ENCODE assay signal across 8 cellular contexts in genomic region chr1:110209715-110210603, GRCh38. TPM values are rescaled to one million over a fixed set of nuclear protein-coding genes. Genes with fewer than 3 reads are reported as not detected.
DNase-seq lines count a peak whose midpoint lies in the region; ATAC-seq and TF ChIP-seq lines count a peak whose summit lies in the region.

Gene KCNC4, plus strand, starts transcription at chr1:110210314. Its CDS starts 1,186 bp downstream, at chr1:110211500.

- H3K4me3 ChIP-seq in colonic mucosa = peak within 1 kb of the TSS; percentile 80

- H3K9me3 ChIP-seq in colonic mucosa = no peaks in the 10 kb centered on the region

- H3K4me1 ChIP-seq in colonic mucosa = no peaks in the 10 kb centered on the region

- DNase-seq in AG08395 (ENCODE audit: low spot score) = peak; percentile 93
- peak; percentile 65 for DNase-seq in NCI-H460 (ENCODE audit: extremely low read depth, low read depth)
- peak; percentile 91 for DNase-seq in activated CD4-positive, alpha-beta T cell treated with anti-CD3 and anti-CD28 coated beads for 48 hours
- peak; percentile 90 for DNase-seq in colonic mucosa
- peak; percentile 92 to 93 for DNase-seq in left colon
- peak; percentile 84 to 88 for DNase-seq in stimulated activated CD4-positive, alpha-beta T cell treated with anti-CD3 and anti-CD28 coated beads, Interleukin-1b, Interleukin-23, amount 100 ng/mL, for 4 hours (ENCODE audit: low read depth in 2 of 2)

- peak within 1 kb of the TSS; percentile 62 for H3K27ac ChIP-seq in colonic mucosa

- H3K27me3 ChIP-seq in colonic mucosa = no peaks in the 10 kb centered on the region

- intact Hi-C loops in colonic mucosa (cut with DNase I) (loop anchor here (10.0 kb wide), 1 partner anchor 285 kb away; no protein-coding TSS in a partner anchor), left colon (cut with DNase I, micrococcal nuclease) (loop anchor here (2.0 to 10.0 kb wide), 3 partner anchors 102 to 255 kb away; no protein-coding TSS in a partner anchor)

- ATAC-seq in GM18907 (IDR thresholded peaks at IDR 0.05; ENCODE audit: unreplicated experiment) = peak; percentile 88
- peak; percentile 85 for ATAC-seq in HG03139 (IDR thresholded peaks at IDR 0.05; ENCODE audit: unreplicated experiment)
- ATAC-seq in left colon = peak; percentile 86

- peak within 1 kb of the TSS; percentile 79 to 88 for H3K9ac ChIP-seq in colonic mucosa (ENCODE audit: low read depth in 2 of 2, low read length in 2 of 2)

- no peaks in the 10 kb centered on the region for H3K36me3 ChIP-seq in colonic mucosa

- no peak for TF ChIP-seq CTCF in colonic mucosa (IDR thresholded peaks at IDR 0.05)

RNA-seq across cellular contexts. Expression of gene KCNC4, which starts in this region (rescaled TPM):
- total RNA-seq in NCI-H460 (2014; rRNA removed; shearing (Covaris generic)) = 1.3 and 1.8 TPM in 2 replicates
- 2.9 and 3.7 TPM in 2 replicates for polyA plus RNA-seq in NCI-H460 (2014; cell fraction: nucleus; rRNA removed)
- total RNA-seq in colonic mucosa (1 to 10 TPM; 6.7 to 8.4 TPM), left colon (1 to 10 TPM; 7.0 to 8.1 TPM)

Comparison
In these comparisons a context has a peak if more than half of its experiments do, and no peak if none do; other contexts are left out.
1. Peak in every context shown above with its lines: DNase-seq, ATAC-seq, H3K4me3 ChIP-seq and H3K27ac ChIP-seq.